ENCODE assay signal across 2 cellular contexts in genomic region chr1:86938450-86938849, GRCh38.
TF ChIP-seq lines count a peak whose summit lies in the region.

No MANE protein-coding gene starts in this region.

TF ChIP-seq in GM12878, 131 proteins besides CTCF, POLR2A, EP300 and RAD21:
- TF ChIP-seq ZZZ3 (IDR thresholded peaks at IDR 0.05; ENCODE audit: control insufficient read depth, insufficient read length, low read depth) (no peak), RB1 (IDR thresholded peaks at IDR 0.05; ENCODE audit: borderline replicate concordance) (no peak), NFXL1 (IDR thresholded peaks at IDR 0.05; ENCODE audit: borderline replicate concordance) (no peak), EZH2 (IDR thresholded peaks at IDR 0.05; ENCODE audit: borderline replicate concordance, control insufficient read depth, low read depth, low read length) (no peak), GATAD2B (conservative IDR thresholded peaks at IDR 0.05; ENCODE audit: low read depth) (no peak)

TF ChIP-seq in HepG2, 621 proteins besides CTCF, POLR2A, EP300 and RAD21:
- TF ChIP-seq ONECUT2 (CRISPR knock-in tag; IDR thresholded peaks at IDR 0.05) (peak; percentile 83), TBX3 (IDR thresholded peaks at IDR 0.05; ENCODE audit: borderline replicate concordance) (0 out of 2 replicates have a peak, but pooled peaks have one; percentile 15), MATR3 (CRISPR knock-in tag; IDR thresholded peaks at IDR 0.05) (no peak), ZNF382 (CRISPR knock-in tag; IDR thresholded peaks at IDR 0.05; ENCODE audit: borderline replicate concordance) (no peak)
TF ChIP-seq in HepG2: peak in this region for 2.
